In the genomic region with DNA sequence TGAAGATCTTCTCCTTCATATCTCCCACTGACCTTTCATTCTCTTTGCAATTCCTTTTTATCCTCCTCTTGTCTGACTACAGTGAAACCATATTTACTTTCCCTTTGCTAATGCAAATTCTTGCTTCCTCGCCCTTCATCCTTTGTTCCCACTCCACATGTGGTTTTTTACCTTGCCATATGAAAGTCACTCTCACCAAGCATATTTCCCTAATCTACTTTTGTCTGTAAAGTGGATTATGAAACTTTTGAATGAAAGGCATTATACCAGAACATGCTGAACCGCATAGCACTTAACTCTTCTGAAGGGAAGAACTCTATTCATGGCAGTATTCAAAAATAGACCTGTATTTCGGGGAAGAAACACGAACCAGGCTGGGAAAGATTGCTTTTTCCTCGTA, we compare ENCODE assay signal across 26 cellular contexts. TPM values are rescaled to one million over a fixed set of nuclear protein-coding genes. Genes with fewer than 3 reads are reported as not detected.
DNase-seq lines count a peak whose midpoint lies in the region; ATAC-seq and TF ChIP-seq lines count a peak whose summit lies in the region.
"Had no signal": no experiment of that assay in that cellular context is flagged by ENCODE, and none has a peak within 500 bp of the region (broad histone marks: within the 10 kb centered on the region; RNA-seq: fewer than 3 reads in every experiment).

No MANE protein-coding gene starts in this region.

- 16 to 52% methylated on average over 5 of the region's 5 CpGs for WGBS in sigmoid colon, 2 donors

- H3K4me3 ChIP-seq in HUES6 (ENCODE audit: low read depth, low read length) (peak overlapping the region; percentile 35; the same call in 1 of the 2 replicates), sigmoid colon (no peak overlapping the region)
- H3K4me3 ChIP-seq: right atrium auricular region had no signal

- no peaks in the 10 kb centered on the region for H3K36me3 Mint-ChIP-seq in endothelial cell (ENCODE audit: low read depth, unreplicated experiment)
- no peaks in the 10 kb centered on the region for H3K36me3 Mint-ChIP-seq in progenitor cell of endocrine pancreas (ENCODE audit: insufficient read depth)
- H3K36me3 Mint-ChIP-seq: activated naive CD4-positive, alpha-beta T cell treated with anti-CD3 and anti-CD28 coated beads, Interleukin-2, amount 50 U/mL, for 24 hours; naive thymus-derived CD8-positive, alpha-beta T cell had no signal

- no peak for TF ChIP-seq CTCF in endothelial cell (IDR thresholded peaks at IDR 0.05; ENCODE audit: unreplicated experiment)
- TF ChIP-seq CTCF in progenitor cell of endocrine pancreas (IDR thresholded peaks at IDR 0.05; ENCODE audit: unreplicated experiment) = no peak
- no peak for TF ChIP-seq CTCF in sigmoid colon (IDR thresholded peaks at IDR 0.05)

- TF ChIP-seq POLR2A in sigmoid colon (IDR thresholded peaks at IDR 0.05) = no peak

- H3K27me3 ChIP-seq in HUES6 (ENCODE audit: control insufficient read depth, insufficient read depth, low read length) (no peaks in the 10 kb centered on the region), sigmoid colon (no peaks in the 10 kb centered on the region)
- H3K27me3 ChIP-seq: right atrium auricular region had no signal

- H3K4me1 ChIP-seq in HUES6 (ENCODE audit: control insufficient read depth, insufficient read depth, low read length) = peaks cover 20% of the 10 kb centered on the region
- H3K4me1 ChIP-seq in sigmoid colon = no peaks in the 10 kb centered on the region
- H3K4me1 ChIP-seq: Caco-2, right atrium auricular region had no signal

- H3K36me3 ChIP-seq in HUES6 (ENCODE audit: control insufficient read depth, insufficient read depth, low read length) (no peaks in the 10 kb centered on the region), sigmoid colon (no peaks in the 10 kb centered on the region)
- H3K36me3 ChIP-seq: right atrium auricular region, WERI-Rb-1 had no signal

- intact Hi-C loops in sigmoid colon (cut with DNase I) = no loop called here

- H3K4me1 Mint-ChIP-seq in endothelial cell (ENCODE audit: unreplicated experiment) (peaks cover 12% of the 10 kb centered on the region), progenitor cell of endocrine pancreas (ENCODE audit: low read depth) (peaks cover 11% of the 10 kb centered on the region)
- H3K4me1 Mint-ChIP-seq: activated CD4-positive, alpha-beta T cell treated with anti-CD3 and anti-CD28 coated beads, Interleukin-2, amount 10 ng/mL, durations not matched to agents 7 days and 5 days; activated naive CD4-positive, alpha-beta T cell treated with anti-CD3 and anti-CD28 coated beads, Interleukin-2, amount 50 U/mL, for 24 hours; naive thymus-derived CD8-positive, alpha-beta T cell had no signal

- peak overlapping the region; percentile 15; the same call in 1 of the 2 replicates for H3K27ac ChIP-seq in HUES6 (ENCODE audit: low read depth, low read length)
- no peak overlapping the region for H3K27ac ChIP-seq in sigmoid colon
- H3K27ac ChIP-seq: right atrium auricular region, WERI-Rb-1 had no signal

- H3K27ac Mint-ChIP-seq in endothelial cell (ENCODE audit: unreplicated experiment) (peak overlapping the region; percentile 83), progenitor cell of endocrine pancreas (peak overlapping the region; percentile 1)
- H3K27ac Mint-ChIP-seq: activated CD4-positive, alpha-beta T cell treated with anti-CD3 and anti-CD28 coated beads, Interleukin-2, amount 10 ng/mL, durations not matched to agents 7 days and 5 days; activated naive CD4-positive, alpha-beta T cell treated with anti-CD3 and anti-CD28 coated beads, Interleukin-2, amount 50 U/mL, for 24 hours; naive thymus-derived CD8-positive, alpha-beta T cell; stimulated activated naive CD8-positive, alpha-beta T cell treated with anti-CD3 and anti-CD28 coated beads, Interleukin-15, Interleukin-2, amounts not matched to agents 100 ng/mL and 50 ng/mL, for 24 hours had no signal

- H3K27me3 Mint-ChIP-seq in endothelial cell (ENCODE audit: unreplicated experiment) = no peaks in the 10 kb centered on the region
- H3K27me3 Mint-ChIP-seq in progenitor cell of endocrine pancreas = peaks cover 7% of the 10 kb centered on the region
- H3K27me3 Mint-ChIP-seq: activated CD4-positive, alpha-beta T cell treated with anti-CD3 and anti-CD28 coated beads, Interleukin-2, amount 10 ng/mL, durations not matched to agents 7 days and 5 days; activated naive CD4-positive, alpha-beta T cell treated with anti-CD3 and anti-CD28 coated beads, Interleukin-2, amount 50 U/mL, for 24 hours; naive thymus-derived CD8-positive, alpha-beta T cell; stimulated activated naive CD8-positive, alpha-beta T cell treated with anti-CD3 and anti-CD28 coated beads, Interleukin-15, Interleukin-2, amounts not matched to agents 100 ng/mL and 50 ng/mL, for 24 hours had no signal

- no peak overlapping the region for H3K9ac ChIP-seq in HUES6 (ENCODE audit: low read length)

- TF ChIP-seq EP300 in sigmoid colon (IDR thresholded peaks at IDR 0.05) = no peak

- no peak overlapping the region for H3K4me3 Mint-ChIP-seq in endothelial cell (ENCODE audit: unreplicated experiment)
- H3K4me3 Mint-ChIP-seq in progenitor cell of endocrine pancreas (ENCODE audit: low read depth) = no peak overlapping the region
- H3K4me3 Mint-ChIP-seq: activated CD4-positive, alpha-beta T cell treated with anti-CD3 and anti-CD28 coated beads, Interleukin-2, amount 10 ng/mL, durations not matched to agents 7 days and 5 days; activated naive CD4-positive, alpha-beta T cell treated with anti-CD3 and anti-CD28 coated beads, Interleukin-2, amount 50 U/mL, for 24 hours; naive thymus-derived CD8-positive, alpha-beta T cell; stimulated activated naive CD8-positive, alpha-beta T cell treated with anti-CD3 and anti-CD28 coated beads, Interleukin-15, Interleukin-2, amounts not matched to agents 100 ng/mL and 50 ng/mL, for 24 hours had no signal

- ATAC-seq in HG02588 (IDR thresholded peaks at IDR 0.05; ENCODE audit: unreplicated experiment) (no peak), GM19035 (IDR thresholded peaks at IDR 0.05; ENCODE audit: unreplicated experiment) (no peak)
- ATAC-seq: left colon; naive thymus-derived CD8-positive, alpha-beta T cell; SK-N-SH treated with all-trans-retinoic acid at 6 μM for 48 hours had no signal

- DNase-seq in NCI-H69 (lab: John Stamatoyannopoulos, UW) (peak; percentile 88), endothelial cell (ENCODE audit: low spot score) (no peak), progenitor cell of endocrine pancreas (ENCODE audit: low spot score, unreplicated experiment) (no peak), sigmoid colon (no peak), foreskin melanocyte (no peak)
- DNase-seq: activated CD4-positive, alpha-beta T cell treated with anti-CD3 and anti-CD28 coated beads, Interleukin-2, amount 10 ng/mL, durations not matched to agents 7 days and 5 days; C1 segment of cervical spinal cord; Caco-2; central memory CD4-positive, alpha-beta T cell; dermis blood vessel endothelial cell; DMS79 treated with DMSO at 0.1 percent for 48 hours; HCEC 1CT; left colon; mesendoderm; naive thymus-derived CD8-positive, alpha-beta T cell; stimulated activated CD4-positive, alpha-beta T cell treated with anti-CD3 and anti-CD28 coated beads, Interleukin-12 subunit alpha, Interleukin-12 subunit beta, amount 100 ng/mL, for 4 hours; WERI-Rb-1 had no signal

- H3K9me3 ChIP-seq in HUES6 (ENCODE audit: control insufficient read depth, insufficient read depth, low read depth, low read length) (no peaks in the 10 kb centered on the region), sigmoid colon (no peaks in the 10 kb centered on the region)
- H3K9me3 ChIP-seq: Caco-2, right atrium auricular region had no signal

- no peaks in the 10 kb centered on the region for H3K9me3 Mint-ChIP-seq in endothelial cell (ENCODE audit: unreplicated experiment)
- no peaks in the 10 kb centered on the region for H3K9me3 Mint-ChIP-seq in progenitor cell of endocrine pancreas (ENCODE audit: low read depth)
- H3K9me3 Mint-ChIP-seq: stimulated activated naive CD8-positive, alpha-beta T cell treated with anti-CD3 and anti-CD28 coated beads, Interleukin-15, Interleukin-2, amounts not matched to agents 100 ng/mL and 50 ng/mL, for 24 hours had no signal

RNA-seq across cellular contexts. Expression of gene TMPRSS15, which starts 8.0 kb away (rescaled TPM):
- not detected for total RNA-seq in endothelial cell (ENCODE audit: unreplicated experiment)
- total RNA-seq in progenitor cell of endocrine pancreas = not detected in 2 replicates
- not detected for total RNA-seq in sigmoid colon
- polyA plus RNA-seq in sigmoid colon = not detected
- total RNA-seq: activated CD4-positive, alpha-beta T cell treated with anti-CD3 and anti-CD28 coated beads, Interleukin-2, amount 10 ng/mL, durations not matched to agents 7 days and 5 days; Caco-2; dermis blood vessel endothelial cell; endothelial cell of umbilical vein; left colon; naive thymus-derived CD8-positive, alpha-beta T cell; right atrium auricular region; T-helper 2 cell treated with Interferon-gamma antibody and Interleukin-4, amounts not matched to agents 100 ng/mL and 5 ng/mL, for 36 hours had no signal
- polyA plus RNA-seq: endothelial cell of umbilical vein; naive thymus-derived CD8-positive, alpha-beta T cell had no signal
